In the genomic region with DNA sequence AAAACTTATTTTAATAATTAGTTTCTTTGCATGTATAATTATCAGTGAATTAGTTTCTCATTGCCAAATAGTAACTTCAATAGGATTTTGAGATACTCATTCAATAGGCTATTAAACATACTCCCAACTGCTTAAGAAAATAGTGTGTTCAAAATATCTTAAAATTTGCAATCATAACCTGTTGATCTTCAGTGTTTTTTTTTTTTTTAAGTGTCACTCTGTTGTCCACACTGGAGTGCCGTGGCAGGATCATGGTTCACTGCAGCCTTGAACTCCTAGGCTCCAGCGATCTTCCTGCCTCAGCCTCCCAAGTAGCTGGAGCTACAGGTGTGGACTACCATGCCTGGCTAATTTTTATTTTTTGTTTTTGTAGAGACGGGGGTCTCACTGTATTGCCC, we compare ENCODE assay signal across 3 cellular contexts.
TF ChIP-seq lines count a peak whose summit lies in the region.

No MANE protein-coding gene starts in this region.

TF ChIP-seq in SK-N-SH, 30 proteins besides CTCF, POLR2A, EP300 and RAD21:
- TF ChIP-seq TCF12 (IDR thresholded peaks at IDR 0.05) (no peak), MXI1 (IDR thresholded peaks at IDR 0.05; ENCODE audit: low read depth, low read length) (no peak), NRF1 (IDR thresholded peaks at IDR 0.05; ENCODE audit: low read depth, low read length) (no peak), RFX5 (IDR thresholded peaks at IDR 0.05; ENCODE audit: low read length) (no peak), FOSL2 (IDR thresholded peaks at IDR 0.05; ENCODE audit: borderline replicate concordance, low read depth) (no peak), SIN3A (IDR thresholded peaks at IDR 0.05; ENCODE audit: borderline replicate concordance, low read depth, low read length) (no peak), FOXJ3 (CRISPR knock-in tag; IDR thresholded peaks at IDR 0.05) (no peak), RXRA (IDR thresholded peaks at IDR 0.05; ENCODE audit: borderline replicate concordance, low read depth) (no peak)
- TF ChIP-seq, protein P1, sequence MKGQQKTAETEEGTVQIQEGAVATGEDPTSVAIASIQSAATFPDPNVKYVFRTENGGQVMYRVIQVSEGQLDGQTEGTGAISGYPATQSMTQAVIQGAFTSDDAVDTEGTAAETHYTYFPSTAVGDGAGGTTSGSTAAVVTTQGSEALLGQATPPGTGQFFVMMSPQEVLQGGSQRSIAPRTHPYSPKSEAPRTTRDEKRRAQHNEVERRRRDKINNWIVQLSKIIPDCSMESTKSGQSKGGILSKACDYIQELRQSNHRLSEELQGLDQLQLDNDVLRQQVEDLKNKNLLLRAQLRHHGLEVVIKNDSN (IDR thresholded peaks at IDR 0.05; ENCODE audit: borderline replicate concordance, low read depth) = no peak
- TF ChIP-seq, protein P2, sequence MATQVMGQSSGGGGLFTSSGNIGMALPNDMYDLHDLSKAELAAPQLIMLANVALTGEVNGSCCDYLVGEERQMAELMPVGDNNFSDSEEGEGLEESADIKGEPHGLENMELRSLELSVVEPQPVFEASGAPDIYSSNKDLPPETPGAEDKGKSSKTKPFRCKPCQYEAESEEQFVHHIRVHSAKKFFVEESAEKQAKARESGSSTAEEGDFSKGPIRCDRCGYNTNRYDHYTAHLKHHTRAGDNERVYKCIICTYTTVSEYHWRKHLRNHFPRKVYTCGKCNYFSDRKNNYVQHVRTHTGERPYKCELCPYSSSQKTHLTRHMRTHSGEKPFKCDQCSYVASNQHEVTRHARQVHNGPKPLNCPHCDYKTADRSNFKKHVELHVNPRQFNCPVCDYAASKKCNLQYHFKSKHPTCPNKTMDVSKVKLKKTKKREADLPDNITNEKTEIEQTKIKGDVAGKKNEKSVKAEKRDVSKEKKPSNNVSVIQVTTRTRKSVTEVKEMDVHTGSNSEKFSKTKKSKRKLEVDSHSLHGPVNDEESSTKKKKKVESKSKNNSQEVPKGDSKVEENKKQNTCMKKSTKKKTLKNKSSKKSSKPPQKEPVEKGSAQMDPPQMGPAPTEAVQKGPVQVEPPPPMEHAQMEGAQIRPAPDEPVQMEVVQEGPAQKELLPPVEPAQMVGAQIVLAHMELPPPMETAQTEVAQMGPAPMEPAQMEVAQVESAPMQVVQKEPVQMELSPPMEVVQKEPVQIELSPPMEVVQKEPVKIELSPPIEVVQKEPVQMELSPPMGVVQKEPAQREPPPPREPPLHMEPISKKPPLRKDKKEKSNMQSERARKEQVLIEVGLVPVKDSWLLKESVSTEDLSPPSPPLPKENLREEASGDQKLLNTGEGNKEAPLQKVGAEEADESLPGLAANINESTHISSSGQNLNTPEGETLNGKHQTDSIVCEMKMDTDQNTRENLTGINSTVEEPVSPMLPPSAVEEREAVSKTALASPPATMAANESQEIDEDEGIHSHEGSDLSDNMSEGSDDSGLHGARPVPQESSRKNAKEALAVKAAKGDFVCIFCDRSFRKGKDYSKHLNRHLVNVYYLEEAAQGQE (IDR thresholded peaks at IDR 0.05; ENCODE audit: low read depth, low read length) = no peak
- TF ChIP-seq, protein P3, sequence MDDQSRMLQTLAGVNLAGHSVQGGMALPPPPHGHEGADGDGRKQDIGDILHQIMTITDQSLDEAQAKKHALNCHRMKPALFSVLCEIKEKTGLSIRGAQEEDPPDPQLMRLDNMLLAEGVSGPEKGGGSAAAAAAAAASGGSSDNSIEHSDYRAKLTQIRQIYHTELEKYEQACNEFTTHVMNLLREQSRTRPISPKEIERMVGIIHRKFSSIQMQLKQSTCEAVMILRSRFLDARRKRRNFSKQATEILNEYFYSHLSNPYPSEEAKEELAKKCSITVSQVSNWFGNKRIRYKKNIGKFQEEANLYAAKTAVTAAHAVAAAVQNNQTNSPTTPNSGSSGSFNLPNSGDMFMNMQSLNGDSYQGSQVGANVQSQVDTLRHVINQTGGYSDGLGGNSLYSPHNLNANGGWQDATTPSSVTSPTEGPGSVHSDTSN (IDR thresholded peaks at IDR 0.05) = no peak

TF ChIP-seq in SK-N-SH treated with all-trans-retinoic acid at 6 μM for 48 hours, 23 proteins besides CTCF, POLR2A, EP300 and RAD21:
- no peak for TF ChIP-seq CREB5 (CRISPR knock-in tag; IDR thresholded peaks at IDR 0.05; ENCODE audit: low read depth)
- TF ChIP-seq ESRRG (CRISPR knock-in tag; IDR thresholded peaks at IDR 0.05) = no peak
- TF ChIP-seq PPARA (CRISPR knock-in tag; IDR thresholded peaks at IDR 0.05; ENCODE audit: borderline replicate concordance) = no peak
- TF ChIP-seq SNAI2 (CRISPR knock-in tag; IDR thresholded peaks at IDR 0.05) = no peak
- TF ChIP-seq, protein P4, sequence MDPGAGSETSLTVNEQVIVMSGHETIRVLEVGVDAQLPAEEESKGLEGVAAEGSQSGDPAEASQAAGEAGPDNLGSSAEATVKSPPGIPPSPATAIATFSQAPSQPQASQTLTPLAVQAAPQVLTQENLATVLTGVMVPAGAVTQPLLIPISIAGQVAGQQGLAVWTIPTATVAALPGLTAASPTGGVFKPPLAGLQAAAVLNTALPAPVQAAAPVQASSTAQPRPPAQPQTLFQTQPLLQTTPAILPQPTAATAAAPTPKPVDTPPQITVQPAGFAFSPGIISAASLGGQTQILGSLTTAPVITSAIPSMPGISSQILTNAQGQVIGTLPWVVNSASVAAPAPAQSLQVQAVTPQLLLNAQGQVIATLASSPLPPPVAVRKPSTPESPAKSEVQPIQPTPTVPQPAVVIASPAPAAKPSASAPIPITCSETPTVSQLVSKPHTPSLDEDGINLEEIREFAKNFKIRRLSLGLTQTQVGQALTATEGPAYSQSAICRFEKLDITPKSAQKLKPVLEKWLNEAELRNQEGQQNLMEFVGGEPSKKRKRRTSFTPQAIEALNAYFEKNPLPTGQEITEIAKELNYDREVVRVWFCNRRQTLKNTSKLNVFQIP (CRISPR knock-in tag; IDR thresholded peaks at IDR 0.05; ENCODE audit: borderline replicate concordance, low read depth) = no peak
- TF ChIP-seq ZFP30 (CRISPR knock-in tag; IDR thresholded peaks at IDR 0.05) = no peak
- no peak for TF ChIP-seq ISL1 (CRISPR knock-in tag; IDR thresholded peaks at IDR 0.05)
- no peak for TF ChIP-seq TCF4 (CRISPR knock-in tag; IDR thresholded peaks at IDR 0.05; ENCODE audit: borderline replicate concordance)
- TF ChIP-seq GLIS3 (CRISPR knock-in tag; IDR thresholded peaks at IDR 0.05) = no peak
- TF ChIP-seq ZNF565 (CRISPR knock-in tag; conservative IDR thresholded peaks at IDR 0.05; ENCODE audit: low read depth) = no peak
- TF ChIP-seq, protein P5, sequence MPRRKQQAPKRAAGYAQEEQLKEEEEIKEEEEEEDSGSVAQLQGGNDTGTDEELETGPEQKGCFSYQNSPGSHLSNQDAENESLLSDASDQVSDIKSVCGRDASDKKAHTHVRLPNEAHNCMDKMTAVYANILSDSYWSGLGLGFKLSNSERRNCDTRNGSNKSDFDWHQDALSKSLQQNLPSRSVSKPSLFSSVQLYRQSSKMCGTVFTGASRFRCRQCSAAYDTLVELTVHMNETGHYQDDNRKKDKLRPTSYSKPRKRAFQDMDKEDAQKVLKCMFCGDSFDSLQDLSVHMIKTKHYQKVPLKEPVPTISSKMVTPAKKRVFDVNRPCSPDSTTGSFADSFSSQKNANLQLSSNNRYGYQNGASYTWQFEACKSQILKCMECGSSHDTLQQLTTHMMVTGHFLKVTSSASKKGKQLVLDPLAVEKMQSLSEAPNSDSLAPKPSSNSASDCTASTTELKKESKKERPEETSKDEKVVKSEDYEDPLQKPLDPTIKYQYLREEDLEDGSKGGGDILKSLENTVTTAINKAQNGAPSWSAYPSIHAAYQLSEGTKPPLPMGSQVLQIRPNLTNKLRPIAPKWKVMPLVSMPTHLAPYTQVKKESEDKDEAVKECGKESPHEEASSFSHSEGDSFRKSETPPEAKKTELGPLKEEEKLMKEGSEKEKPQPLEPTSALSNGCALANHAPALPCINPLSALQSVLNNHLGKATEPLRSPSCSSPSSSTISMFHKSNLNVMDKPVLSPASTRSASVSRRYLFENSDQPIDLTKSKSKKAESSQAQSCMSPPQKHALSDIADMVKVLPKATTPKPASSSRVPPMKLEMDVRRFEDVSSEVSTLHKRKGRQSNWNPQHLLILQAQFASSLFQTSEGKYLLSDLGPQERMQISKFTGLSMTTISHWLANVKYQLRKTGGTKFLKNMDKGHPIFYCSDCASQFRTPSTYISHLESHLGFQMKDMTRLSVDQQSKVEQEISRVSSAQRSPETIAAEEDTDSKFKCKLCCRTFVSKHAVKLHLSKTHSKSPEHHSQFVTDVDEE (CRISPR knock-in tag; IDR thresholded peaks at IDR 0.05) = no peak
- TF ChIP-seq ZC3H10 (CRISPR knock-in tag; IDR thresholded peaks at IDR 0.05) = no peak
- TF ChIP-seq ZNF70 (CRISPR knock-in tag; IDR thresholded peaks at IDR 0.05) = no peak
- no peak for TF ChIP-seq OSR1 (CRISPR knock-in tag; IDR thresholded peaks at IDR 0.05)
- no peak for TF ChIP-seq ARNTL (CRISPR knock-in tag; IDR thresholded peaks at IDR 0.05; ENCODE audit: borderline replicate concordance, low read depth)
- TF ChIP-seq CSDC2 (CRISPR knock-in tag; IDR thresholded peaks at IDR 0.05) = no peak
- no peak for TF ChIP-seq RARB (CRISPR knock-in tag; IDR thresholded peaks at IDR 0.05)
- no peak for TF ChIP-seq ZNF8 (CRISPR knock-in tag; IDR thresholded peaks at IDR 0.05)
- TF ChIP-seq ZFP3 (CRISPR knock-in tag; IDR thresholded peaks at IDR 0.05) = no peak
TF ChIP-seq in SK-N-SH treated with all-trans-retinoic acid at 6 μM for 48 hours: peak in this region for 0.

TF ChIP-seq in HEK293, 187 proteins besides CTCF, POLR2A, EP300 and RAD21:
- TF ChIP-seq SCRT2 (tag by site-specific recombination; IDR thresholded peaks at IDR 0.05) (peak; percentile 82), ZNF544 (tag by site-specific recombination; IDR thresholded peaks at IDR 0.05) (no peak), IKZF3 (tag by site-specific recombination; IDR thresholded peaks at IDR 0.05) (no peak), ZNF747 (tag by site-specific recombination; IDR thresholded peaks at IDR 0.05) (no peak), ZBTB17 (tag by site-specific recombination; IDR thresholded peaks at IDR 0.05) (no peak), ZIC2 (tag by site-specific recombination; IDR thresholded peaks at IDR 0.05) (no peak), SCRT1 (tag by site-specific recombination; IDR thresholded peaks at IDR 0.05; ENCODE audit: borderline replicate concordance) (peak; percentile 64; the same call in 1 of the 2 replicates)
TF ChIP-seq in HEK293: peak in this region for 2.
